3 cellular contexts compared by ENCODE assay signal in the genomic region with DNA sequence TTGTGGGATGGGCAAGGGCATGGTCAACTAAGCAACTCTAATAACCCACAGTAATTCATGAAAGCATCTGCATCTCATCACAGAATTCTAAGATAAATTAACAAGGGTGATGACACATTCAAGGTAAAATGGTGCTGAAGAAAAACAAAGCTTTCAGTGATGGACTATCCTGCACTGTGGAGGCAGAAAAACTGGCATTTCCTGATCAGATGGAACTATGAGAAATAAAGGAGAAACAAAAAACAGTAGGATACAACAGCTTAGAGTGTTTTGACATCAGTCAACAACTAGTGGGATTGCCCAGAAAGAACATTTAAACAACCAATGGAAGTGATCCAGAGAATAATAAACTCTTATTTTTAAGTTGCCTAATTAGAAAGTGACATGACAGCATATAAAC.
"Had no signal": no experiment of that assay in that cellular context is flagged by ENCODE, and none has a peak within 500 bp of the region (broad histone marks: within the 10 kb centered on the region; RNA-seq: fewer than 3 reads in every experiment).

No MANE protein-coding gene starts in this region.

- H3K4me3 ChIP-seq: GM12878 had no signal

- DNase-seq: GDM1, GF-D8 had no signal

- ATAC-seq: GM12878 had no signal
